1 cellular context compared by ENCODE assay signal in genomic region chr14:68596211-68596610, GRCh38.
TF ChIP-seq lines count a peak whose summit lies in the region.

No MANE protein-coding gene starts in this region.

TF ChIP-seq in HCT116, 20 proteins besides CTCF, POLR2A, EP300 and RAD21 (continued from another document):
- TF ChIP-seq, protein P1, sequence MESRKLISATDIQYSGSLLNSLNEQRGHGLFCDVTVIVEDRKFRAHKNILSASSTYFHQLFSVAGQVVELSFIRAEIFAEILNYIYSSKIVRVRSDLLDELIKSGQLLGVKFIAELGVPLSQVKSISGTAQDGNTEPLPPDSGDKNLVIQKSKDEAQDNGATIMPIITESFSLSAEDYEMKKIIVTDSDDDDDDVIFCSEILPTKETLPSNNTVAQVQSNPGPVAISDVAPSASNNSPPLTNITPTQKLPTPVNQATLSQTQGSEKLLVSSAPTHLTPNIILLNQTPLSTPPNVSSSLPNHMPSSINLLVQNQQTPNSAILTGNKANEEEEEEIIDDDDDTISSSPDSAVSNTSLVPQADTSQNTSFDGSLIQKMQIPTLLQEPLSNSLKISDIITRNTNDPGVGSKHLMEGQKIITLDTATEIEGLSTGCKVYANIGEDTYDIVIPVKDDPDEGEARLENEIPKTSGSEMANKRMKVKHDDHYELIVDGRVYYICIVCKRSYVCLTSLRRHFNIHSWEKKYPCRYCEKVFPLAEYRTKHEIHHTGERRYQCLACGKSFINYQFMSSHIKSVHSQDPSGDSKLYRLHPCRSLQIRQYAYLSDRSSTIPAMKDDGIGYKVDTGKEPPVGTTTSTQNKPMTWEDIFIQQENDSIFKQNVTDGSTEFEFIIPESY (IDR thresholded peaks at IDR 0.05; ENCODE audit: extremely low read depth, insufficient replicate concordance, low read length) = no peak
- TF ChIP-seq MAX (IDR thresholded peaks at IDR 0.05) (no peak), CBX3 (IDR thresholded peaks at IDR 0.05; ENCODE audit: low read depth) (no peak), ELF1 (IDR thresholded peaks at IDR 0.05; ENCODE audit: borderline replicate concordance, low read depth) (no peak), SP1 (IDR thresholded peaks at IDR 0.05; ENCODE audit: low read depth) (no peak), ATF3 (IDR thresholded peaks at IDR 0.05) (no peak), ZFX (IDR thresholded peaks at IDR 0.05) (no peak), CEBPB (IDR thresholded peaks at IDR 0.05; ENCODE audit: low read depth) (no peak), JUND (IDR thresholded peaks at IDR 0.05) (no peak), SRF (IDR thresholded peaks at IDR 0.05; ENCODE audit: low read depth) (no peak), EZH2phosphoT487 (IDR thresholded peaks at IDR 0.05; ENCODE audit: borderline replicate concordance) (no peak), FOSL1 (IDR thresholded peaks at IDR 0.05; ENCODE audit: low read depth) (no peak), POLR2AphosphoS5 (IDR thresholded peaks at IDR 0.05; ENCODE audit: low read depth, low read length) (no peak), YY1 (IDR thresholded peaks at IDR 0.05; ENCODE audit: extremely low read depth, insufficient replicate concordance, low read depth, low read length) (no peak)
- TF ChIP-seq, protein P2, sequence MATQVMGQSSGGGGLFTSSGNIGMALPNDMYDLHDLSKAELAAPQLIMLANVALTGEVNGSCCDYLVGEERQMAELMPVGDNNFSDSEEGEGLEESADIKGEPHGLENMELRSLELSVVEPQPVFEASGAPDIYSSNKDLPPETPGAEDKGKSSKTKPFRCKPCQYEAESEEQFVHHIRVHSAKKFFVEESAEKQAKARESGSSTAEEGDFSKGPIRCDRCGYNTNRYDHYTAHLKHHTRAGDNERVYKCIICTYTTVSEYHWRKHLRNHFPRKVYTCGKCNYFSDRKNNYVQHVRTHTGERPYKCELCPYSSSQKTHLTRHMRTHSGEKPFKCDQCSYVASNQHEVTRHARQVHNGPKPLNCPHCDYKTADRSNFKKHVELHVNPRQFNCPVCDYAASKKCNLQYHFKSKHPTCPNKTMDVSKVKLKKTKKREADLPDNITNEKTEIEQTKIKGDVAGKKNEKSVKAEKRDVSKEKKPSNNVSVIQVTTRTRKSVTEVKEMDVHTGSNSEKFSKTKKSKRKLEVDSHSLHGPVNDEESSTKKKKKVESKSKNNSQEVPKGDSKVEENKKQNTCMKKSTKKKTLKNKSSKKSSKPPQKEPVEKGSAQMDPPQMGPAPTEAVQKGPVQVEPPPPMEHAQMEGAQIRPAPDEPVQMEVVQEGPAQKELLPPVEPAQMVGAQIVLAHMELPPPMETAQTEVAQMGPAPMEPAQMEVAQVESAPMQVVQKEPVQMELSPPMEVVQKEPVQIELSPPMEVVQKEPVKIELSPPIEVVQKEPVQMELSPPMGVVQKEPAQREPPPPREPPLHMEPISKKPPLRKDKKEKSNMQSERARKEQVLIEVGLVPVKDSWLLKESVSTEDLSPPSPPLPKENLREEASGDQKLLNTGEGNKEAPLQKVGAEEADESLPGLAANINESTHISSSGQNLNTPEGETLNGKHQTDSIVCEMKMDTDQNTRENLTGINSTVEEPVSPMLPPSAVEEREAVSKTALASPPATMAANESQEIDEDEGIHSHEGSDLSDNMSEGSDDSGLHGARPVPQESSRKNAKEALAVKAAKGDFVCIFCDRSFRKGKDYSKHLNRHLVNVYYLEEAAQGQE (IDR thresholded peaks at IDR 0.05; ENCODE audit: low read depth) = no peak
